ENCODE assay signal across 14 cellular contexts in genomic region chr19:55704494-55705245, GRCh38. TPM values are rescaled to one million over a fixed set of nuclear protein-coding genes. Genes with fewer than 3 reads are reported as not detected.
DNase-seq lines count a peak whose midpoint lies in the region; ATAC-seq, FAIRE-seq and TF ChIP-seq lines count a peak whose summit lies in the region.
"Had no signal": no experiment of that assay in that cellular context is flagged by ENCODE, and none has a peak within 500 bp of the region (broad histone marks: within the 10 kb centered on the region; RNA-seq: fewer than 3 reads in every experiment).

No MANE protein-coding gene starts in this region.

- intact Hi-C loops in lower lobe of right lung (cut with DNase I), result no loop called here

- peaks cover 33% of the 10 kb centered on the region for H3K36me3 Mint-ChIP-seq in astrocyte (ENCODE audit: low read depth, unreplicated experiment)

- H3K9me3 ChIP-seq in DOHH2 (ENCODE audit: control insufficient read depth, insufficient read depth, low read length) (no peaks in the 10 kb centered on the region), GM23248 (ENCODE audit: low read depth) (no peaks in the 10 kb centered on the region), astrocyte (ENCODE audit: insufficient read depth, low read depth, low read length) (peaks cover 4% of the 10 kb centered on the region), lower lobe of right lung (no peaks in the 10 kb centered on the region)

- H3K4me3 ChIP-seq in DOHH2 (ENCODE audit: low read length) (no peak overlapping the region), GM23248 (no peak overlapping the region), astrocyte (ENCODE audit: insufficient read depth, low read depth, low read length) (no peak overlapping the region), lower lobe of right lung (no peak overlapping the region)

- H3K9ac ChIP-seq in GM23248 (no peak overlapping the region), astrocyte (ENCODE audit: low read length) (no peak overlapping the region)

- no peak overlapping the region for H3K4me2 ChIP-seq in DOHH2 (ENCODE audit: low read length)
- no peak overlapping the region for H3K4me2 ChIP-seq in GM23248 (ENCODE audit: unreplicated experiment)
- no peak overlapping the region for H3K4me2 ChIP-seq in astrocyte (ENCODE audit: low read length)

- WGBS in GM23248 (ENCODE audit: low coverage in 1 of 2, low lambda C conversion rate in 2 of 2, missing lambda C conversion rate in 2 of 2), 2 experiments, result 83 to 88% methylated on average over 15 of the region's 15 CpGs

- no peaks in the 10 kb centered on the region for H3K9me2 ChIP-seq in DOHH2 (replicated peaks; ENCODE audit: control insufficient read depth, low read length)
- H3K9me2 ChIP-seq in GM23248 (ENCODE audit: insufficient read depth), result no peaks in the 10 kb centered on the region

- H3K27ac Mint-ChIP-seq in astrocyte (ENCODE audit: unreplicated experiment), result no peak overlapping the region

- H3K36me3 ChIP-seq in DOHH2 (ENCODE audit: control insufficient read depth, low read length), result peaks cover 27% of the 10 kb centered on the region
- H3K36me3 ChIP-seq in GM23248 (ENCODE audit: low read depth), result no peaks in the 10 kb centered on the region
- no peaks in the 10 kb centered on the region for H3K36me3 ChIP-seq in astrocyte (ENCODE audit: insufficient read depth, low read length)
- H3K36me3 ChIP-seq in lower lobe of right lung, result peaks cover 10% of the 10 kb centered on the region

- DNase-seq in GM23248 (peak; percentile 8), astrocyte (ENCODE audit: low read depth) (no peak), lower lobe of right lung (no peak), GM19240 (ENCODE audit: insufficient read length, low spot score) (no peak), SW 1271 (lab: John Stamatoyannopoulos, UW) (no peak)
- DNase-seq: NCI-H1417 had no signal

- H2AFZ ChIP-seq in GM23248 (no peak overlapping the region), astrocyte (ENCODE audit: low read depth, low read length) (no peak overlapping the region)

- peak overlapping the region; percentile 11 for H3K4me3 Mint-ChIP-seq in astrocyte (ENCODE audit: unreplicated experiment)

- H3K4me1 Mint-ChIP-seq in astrocyte (ENCODE audit: low read depth, unreplicated experiment), result peaks cover 2% of the 10 kb centered on the region

- no peak overlapping the region for H3K27ac ChIP-seq in DOHH2 (ENCODE audit: low read depth, low read length)
- H3K27ac ChIP-seq in GM23248, result no peak overlapping the region
- H3K27ac ChIP-seq in astrocyte (ENCODE audit: low read depth, low read length), result no peak overlapping the region
- H3K27ac ChIP-seq in lower lobe of right lung, result no peak overlapping the region
- H3K27ac ChIP-seq: C4-2B had no signal

- H3F3A ChIP-seq in DOHH2 (ENCODE audit: control insufficient read depth, insufficient read depth), result peaks cover 2% of the 10 kb centered on the region; the same call in 1 of the 2 replicates
- peaks cover 17% of the 10 kb centered on the region; the same call in 1 of the 2 replicates for H3F3A ChIP-seq in GM23248 (ENCODE audit: insufficient read depth)

- no peaks in the 10 kb centered on the region for H3K79me2 ChIP-seq in DOHH2 (ENCODE audit: control insufficient read depth, low read length)
- H3K79me2 ChIP-seq in GM23248 (ENCODE audit: insufficient read depth), result no peaks in the 10 kb centered on the region
- H3K79me2 ChIP-seq in astrocyte (ENCODE audit: insufficient read depth, low read length), result no peaks in the 10 kb centered on the region

- ATAC-seq in lower lobe of right lung (peak; percentile 34 to 50), HG03469 (IDR thresholded peaks at IDR 0.05; ENCODE audit: unreplicated experiment) (no peak)

- H3K27me3 ChIP-seq in DOHH2 (ENCODE audit: control insufficient read depth, low read length), result no peaks in the 10 kb centered on the region
- H3K27me3 ChIP-seq in GM23248 (replicated peaks; ENCODE audit: insufficient read depth), result no peaks in the 10 kb centered on the region
- no peaks in the 10 kb centered on the region for H3K27me3 ChIP-seq in astrocyte (ENCODE audit: insufficient read depth, low read length)
- no peaks in the 10 kb centered on the region for H3K27me3 ChIP-seq in lower lobe of right lung (ENCODE audit: low read depth)

- H4K20me1 ChIP-seq in DOHH2 (ENCODE audit: control insufficient read depth, insufficient read depth, low read depth, low read length), result no peaks in the 10 kb centered on the region
- no peaks in the 10 kb centered on the region for H4K20me1 ChIP-seq in GM23248 (ENCODE audit: insufficient read depth)
- H4K20me1 ChIP-seq in astrocyte (ENCODE audit: insufficient read depth, low read length), result no peaks in the 10 kb centered on the region

- H3K27me3 Mint-ChIP-seq in astrocyte (ENCODE audit: low read depth, unreplicated experiment), result no peaks in the 10 kb centered on the region

- peak; percentile 39 for TF ChIP-seq CTCF in DOHH2 (IDR thresholded peaks at IDR 0.05; ENCODE audit: low read depth, low read length, poor library complexity, severe bottlenecking)
- no peak for TF ChIP-seq CTCF in astrocyte (IDR thresholded peaks at IDR 0.05; ENCODE audit: insufficient read depth, low read depth, low read length)
- TF ChIP-seq CTCF in lower lobe of right lung (IDR thresholded peaks at IDR 0.05), result no peak

- in situ Hi-C loops in GM23248 (cut with MboI), result no loop called here

- no peaks in the 10 kb centered on the region for H3K4me1 ChIP-seq in DOHH2 (ENCODE audit: control insufficient read depth, low read length)
- no peaks in the 10 kb centered on the region for H3K4me1 ChIP-seq in GM23248 (ENCODE audit: insufficient read depth)
- no peaks in the 10 kb centered on the region for H3K4me1 ChIP-seq in astrocyte (ENCODE audit: insufficient read depth, low read length)
- no peaks in the 10 kb centered on the region for H3K4me1 ChIP-seq in lower lobe of right lung

- FAIRE-seq in astrocyte (lab: Jason Lieb, UNC), result no peak
- FAIRE-seq: GM18507, islet of Langerhans had no signal

- peaks cover 14% of the 10 kb centered on the region for H3K9me3 Mint-ChIP-seq in astrocyte (ENCODE audit: unreplicated experiment)

RNA-seq across cellular contexts. Expression of gene EPN1, which starts 29.6 kb away (rescaled TPM):
- 82.2 and 103 TPM in 2 replicates for total RNA-seq in GM23248 (2014; rRNA removed; shearing (Covaris generic))
- 48.8 and 53.1 TPM in 2 replicates for polyA plus RNA-seq in GM23248 (2016; fragmentation: Nextera tagmentation; extraction: Ambion mirVana)
- 145 and 156 TPM in 2 replicates for total RNA-seq in astrocyte
- total RNA-seq in lower lobe of right lung, result 105 TPM

RNA-seq across cellular contexts. Expression of gene NLRP9, which starts 33.5 kb away (rescaled TPM):
- not detected in 2 replicates for total RNA-seq in GM23248 (2014; rRNA removed; shearing (Covaris generic))
- polyA plus RNA-seq in GM23248 (2016; fragmentation: Nextera tagmentation; extraction: Ambion mirVana), result not detected in 2 replicates
- total RNA-seq in astrocyte (not detected in 2 replicates), lower lobe of right lung (not detected)
- total RNA-seq: glomerular endothelial cell, posterior vena cava, temporal lobe had no signal

RNA-seq across cellular contexts. Expression of gene U2AF2, which starts 49.8 kb away (rescaled TPM):
- total RNA-seq in GM23248 (2014; rRNA removed; shearing (Covaris generic)), result 128 and 150 TPM in 2 replicates
- polyA plus RNA-seq in GM23248 (2016; fragmentation: Nextera tagmentation; extraction: Ambion mirVana), result 19.3 and 22.4 TPM in 2 replicates
- total RNA-seq in astrocyte (183 and 194 TPM in 2 replicates), lower lobe of right lung (143 TPM)

RNA-seq across cellular contexts. Expression of gene RFPL4A, which starts 54.2 kb away (rescaled TPM):
- not detected in 2 replicates for total RNA-seq in GM23248 (2014; rRNA removed; shearing (Covaris generic))
- polyA plus RNA-seq in GM23248 (2016; fragmentation: Nextera tagmentation; extraction: Ambion mirVana), result not detected in 2 replicates
- total RNA-seq in astrocyte (0.43 TPM in 1 of 2 replicates, not detected in the other), lower lobe of right lung (not detected)
- total RNA-seq: glomerular endothelial cell, posterior vena cava, temporal lobe had no signal

RNA-seq across cellular contexts. Expression of gene CCDC106, which starts 56.7 kb away (rescaled TPM):
- 11.3 and 12.0 TPM in 2 replicates for total RNA-seq in GM23248 (2014; rRNA removed; shearing (Covaris generic))
- 15.2 and 15.3 TPM in 2 replicates for polyA plus RNA-seq in GM23248 (2016; fragmentation: Nextera tagmentation; extraction: Ambion mirVana)
- total RNA-seq in astrocyte (12.2 and 12.8 TPM in 2 replicates), lower lobe of right lung (11.6 TPM)
